ENCODE assay signal across 35 cellular contexts in the genomic region with DNA sequence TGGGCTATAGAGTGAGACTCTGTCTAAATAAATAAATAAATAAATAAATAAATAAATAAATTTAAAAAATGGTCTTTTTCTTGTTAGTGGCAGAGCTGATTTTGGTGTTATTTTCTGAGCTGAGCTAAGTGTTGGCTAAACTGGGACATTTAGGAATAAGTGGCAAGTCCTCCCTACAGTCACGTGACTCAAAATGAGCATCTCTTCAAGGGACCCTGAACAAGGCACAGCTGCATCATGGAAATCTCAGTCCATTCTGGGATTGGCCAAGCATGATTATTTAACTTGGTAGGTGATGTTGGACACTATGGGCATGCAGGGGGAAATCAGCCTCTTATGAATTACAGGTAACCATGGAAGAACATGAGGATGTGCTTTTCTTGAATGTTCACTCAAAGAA. TPM values are rescaled to one million over a fixed set of nuclear protein-coding genes. Genes with fewer than 3 reads are reported as not detected.
"Had no signal": no experiment of that assay in that cellular context is flagged by ENCODE, and none has a peak within 500 bp of the region (broad histone marks: within the 10 kb centered on the region; RNA-seq: fewer than 3 reads in every experiment).

No MANE protein-coding gene starts in this region.

- H3K27me3 Mint-ChIP-seq: activated CD8-positive, alpha-beta memory T cell treated with anti-CD3 and anti-CD28 coated beads, Interleukin-2, amount 10 ng/mL, durations not matched to agents 7 days and 5 days; central memory CD8-positive, alpha-beta T cell had no signal

- H3K4me3 ChIP-seq: ascending aorta, breast epithelium, cardiac muscle cell, coronary artery, esophagus muscularis mucosa, gastrocnemius medialis, heart left ventricle had no signal

- H3K9me3 Mint-ChIP-seq: activated CD4-positive, alpha-beta memory T cell treated with anti-CD3 and anti-CD28 coated beads for 36 hours; activated CD4-positive, alpha-beta T cell treated with anti-CD3 and anti-CD28 coated beads, Interleukin-2, amount 10 ng/mL, durations not matched to agents 24 days and 14 days; activated naive CD4-positive, alpha-beta T cell treated with anti-CD3 and anti-CD28 coated beads for 36 hours; activated naive CD4-positive, alpha-beta T cell treated with anti-CD3 and anti-CD28 coated beads, Interleukin-2, amount 50 U/mL, for 24 hours; activated naive CD8-positive, alpha-beta T cell treated with anti-CD3 and anti-CD28 coated beads for 36 hours; activated naive CD8-positive, alpha-beta T cell treated with anti-CD3 and anti-CD28 coated beads, Interleukin-2, amount 50 U/mL, for 24 hours; activated T-helper 1 cell treated with anti-CD3 and anti-CD28 coated beads, Interleukin-12 subunit alpha, Interleukin-12 subunit beta, Interleukin-2, Interleukin-4 antibody, amounts not matched to agents 30 ng/mL and 10 ng/mL and 1 ng/mL, durations not matched to agents 14 hours and 24 hours and 36 hours; activated T-helper 2 cell treated with anti-CD3 and anti-CD28 coated beads, Interferon-gamma antibody, Interleukin-2, Interleukin-4, amounts not matched to agents 10 μg/mL and 5 μg/mL and 100 μg/mL, durations not matched to agents 14 hours and 24 hours and 36 hours; brain; central memory CD8-positive, alpha-beta T cell; dendritic cell treated with granulocyte-macrophage colony-stimulating factor and Interleukin-4, amounts not matched to agents 40 ng/mL and 50 ng/mL, for 4 days; effector memory CD8-positive, alpha-beta T cell had no signal

- H3K27ac ChIP-seq: cardiac muscle cell, foreskin keratinocyte, gastrocnemius medialis had no signal

- H3K27me3 ChIP-seq: ascending aorta, breast epithelium, cardiac muscle cell, esophagus muscularis mucosa, foreskin keratinocyte, gastrocnemius medialis, heart left ventricle had no signal

- H3K36me3 Mint-ChIP-seq: activated CD4-positive, alpha-beta memory T cell treated with anti-CD3 and anti-CD28 coated beads for 36 hours; activated CD8-positive, alpha-beta memory T cell treated with anti-CD3 and anti-CD28 coated beads, Interleukin-2, amount 10 ng/mL, durations not matched to agents 7 days and 5 days; activated naive CD4-positive, alpha-beta T cell treated with anti-CD3 and anti-CD28 coated beads, Interleukin-2, amount 50 U/mL, for 24 hours; activated naive CD8-positive, alpha-beta T cell treated with anti-CD3 and anti-CD28 coated beads for 36 hours; brain had no signal

- H3K4me1 Mint-ChIP-seq: activated naive CD4-positive, alpha-beta T cell treated with anti-CD3 and anti-CD28 coated beads, Interleukin-2, amount 50 U/mL, for 24 hours; activated naive CD8-positive, alpha-beta T cell treated with anti-CD3 and anti-CD28 coated beads, Interleukin-2, amount 50 U/mL, for 24 hours had no signal

- H3K9me3 ChIP-seq: ascending aorta, breast epithelium, esophagus muscularis mucosa, gastrocnemius medialis, heart left ventricle had no signal

- H3K36me3 ChIP-seq: ascending aorta, breast epithelium, cardiac muscle cell, esophagus muscularis mucosa, gastrocnemius medialis, heart left ventricle had no signal

- H3K4me1 ChIP-seq: breast epithelium, foreskin keratinocyte had no signal

- H3K4me3 Mint-ChIP-seq: activated CD4-positive, alpha-beta memory T cell treated with anti-CD3 and anti-CD28 coated beads for 36 hours; activated CD4-positive, alpha-beta T cell treated with anti-CD3 and anti-CD28 coated beads for 36 hours; activated CD4-positive, alpha-beta T cell treated with anti-CD3 and anti-CD28 coated beads, Interleukin-2, amount 10 ng/mL, durations not matched to agents 24 days and 14 days; activated CD8-positive, alpha-beta memory T cell treated with anti-CD3 and anti-CD28 coated beads, Interleukin-2, amount 10 ng/mL, durations not matched to agents 7 days and 5 days; activated CD8-positive, alpha-beta T cell treated with anti-CD3 and anti-CD28 coated beads, Interleukin-2, amount 10 ng/mL, durations not matched to agents 7 days and 5 days; activated naive CD4-positive, alpha-beta T cell treated with anti-CD3 and anti-CD28 coated beads for 36 hours; activated naive CD4-positive, alpha-beta T cell treated with anti-CD3 and anti-CD28 coated beads, Interleukin-2, amount 50 U/mL, for 24 hours; activated naive CD8-positive, alpha-beta T cell treated with anti-CD3 and anti-CD28 coated beads for 36 hours; activated naive CD8-positive, alpha-beta T cell treated with anti-CD3 and anti-CD28 coated beads, Interleukin-2, amount 50 U/mL, for 24 hours; activated T-helper 1 cell treated with anti-CD3 and anti-CD28 coated beads, Interleukin-12 subunit alpha, Interleukin-12 subunit beta, Interleukin-2, Interleukin-4 antibody, amounts not matched to agents 30 ng/mL and 10 ng/mL and 1 ng/mL, durations not matched to agents 14 hours and 24 hours and 36 hours; brain; central memory CD8-positive, alpha-beta T cell; dendritic cell treated with granulocyte-macrophage colony-stimulating factor and Interleukin-4, amounts not matched to agents 40 ng/mL and 50 ng/mL, for 4 days; effector memory CD8-positive, alpha-beta T cell had no signal

- DNase-seq: activated CD4-positive, alpha-beta memory T cell treated with anti-CD3 and anti-CD28 coated beads for 36 hours; activated CD4-positive, alpha-beta T cell treated with anti-CD3 and anti-CD28 coated beads for 36 hours; activated CD4-positive, CD25-positive, alpha-beta regulatory T cell; activated CD4-positive, CD25-positive, alpha-beta regulatory T cell treated with anti-CD3 and anti-CD28 coated beads, Interleukin-2, amount 50 U/mL, for 72 hours; activated CD8-positive, alpha-beta memory T cell treated with anti-CD3 and anti-CD28 coated beads, Interleukin-2, amount 10 ng/mL, durations not matched to agents 7 days and 5 days; activated CD8-positive, alpha-beta memory T cell treated with anti-CD3 and anti-CD28 coated beads, Interleukin-2, amount 50 U/mL, for 4 hours; activated CD8-positive, alpha-beta T cell treated with anti-CD3 and anti-CD28 coated beads, Interleukin-2, amount 10 ng/mL, durations not matched to agents 7 days and 5 days; activated effector memory CD4-positive, alpha-beta T cell treated with anti-CD3 and anti-CD28 coated beads, Interleukin-2, amount 50 U/mL, for 16 hours; activated naive CD4-positive, alpha-beta T cell treated with anti-CD3 and anti-CD28 coated beads for 36 hours; activated naive CD8-positive, alpha-beta T cell treated with anti-CD3 and anti-CD28 coated beads for 36 hours; activated naive CD8-positive, alpha-beta T cell treated with anti-CD3 and anti-CD28 coated beads, Interleukin-2, amount 50 U/mL, for 24 hours; activated T-cell treated with anti-CD3 and anti-CD28 coated beads, Interleukin-2, amount 50 U/mL, for 1 hour; activated T-cell treated with anti-CD3 and anti-CD28 coated beads, Interleukin-2, amount 50 U/mL, for 48 hours; effector CD4-positive, alpha-beta T cell; effector memory CD8-positive, alpha-beta T cell; erythroblast; foreskin keratinocyte; gastrocnemius medialis; glutamatergic neuron; heart left ventricle; T-helper 2 cell had no signal

- ATAC-seq: activated CD4-positive, alpha-beta T cell treated with anti-CD3 and anti-CD28 coated beads for 36 hours; activated CD8-positive, alpha-beta memory T cell treated with anti-CD3 and anti-CD28 coated beads, Interleukin-2, amount 10 ng/mL, durations not matched to agents 7 days and 5 days; activated CD8-positive, alpha-beta T cell treated with anti-CD3 and anti-CD28 coated beads, Interleukin-2, amount 10 ng/mL, durations not matched to agents 7 days and 5 days; activated naive CD8-positive, alpha-beta T cell treated with anti-CD3 and anti-CD28 coated beads, Interleukin-2, amount 50 U/mL, for 24 hours; effector memory CD8-positive, alpha-beta T cell; foreskin keratinocyte; heart left ventricle had no signal

- H3K27ac Mint-ChIP-seq: activated CD4-positive, alpha-beta memory T cell treated with anti-CD3 and anti-CD28 coated beads for 36 hours; activated CD4-positive, alpha-beta T cell treated with anti-CD3 and anti-CD28 coated beads for 36 hours; activated CD4-positive, alpha-beta T cell treated with anti-CD3 and anti-CD28 coated beads, Interleukin-2, amount 10 ng/mL, durations not matched to agents 24 days and 14 days; activated CD8-positive, alpha-beta memory T cell treated with anti-CD3 and anti-CD28 coated beads, Interleukin-2, amount 10 ng/mL, durations not matched to agents 7 days and 5 days; activated CD8-positive, alpha-beta T cell treated with anti-CD3 and anti-CD28 coated beads, Interleukin-2, amount 10 ng/mL, durations not matched to agents 7 days and 5 days; activated naive CD4-positive, alpha-beta T cell treated with anti-CD3 and anti-CD28 coated beads for 36 hours; activated naive CD4-positive, alpha-beta T cell treated with anti-CD3 and anti-CD28 coated beads, Interleukin-2, amount 50 U/mL, for 24 hours; activated naive CD8-positive, alpha-beta T cell treated with anti-CD3 and anti-CD28 coated beads for 36 hours; activated naive CD8-positive, alpha-beta T cell treated with anti-CD3 and anti-CD28 coated beads, Interleukin-2, amount 50 U/mL, for 24 hours; activated T-helper 1 cell treated with anti-CD3 and anti-CD28 coated beads, Interleukin-12 subunit alpha, Interleukin-12 subunit beta, Interleukin-2, Interleukin-4 antibody, amounts not matched to agents 30 ng/mL and 10 ng/mL and 1 ng/mL, durations not matched to agents 14 hours and 24 hours and 36 hours; activated T-helper 2 cell treated with anti-CD3 and anti-CD28 coated beads, Interferon-gamma antibody, Interleukin-2, Interleukin-4, amounts not matched to agents 10 μg/mL and 5 μg/mL and 100 μg/mL, durations not matched to agents 14 hours and 24 hours and 36 hours; brain; dendritic cell treated with granulocyte-macrophage colony-stimulating factor and Interleukin-4, amounts not matched to agents 40 ng/mL and 50 ng/mL, for 4 days; effector memory CD8-positive, alpha-beta T cell had no signal

RNA-seq across cellular contexts. Expression of a gene that starts 42.0 kb away (rescaled TPM):
- total RNA-seq: activated CD4-positive, alpha-beta memory T cell treated with anti-CD3 and anti-CD28 coated beads for 36 hours; activated CD4-positive, alpha-beta T cell treated with anti-CD3 and anti-CD28 coated beads for 36 hours; activated CD4-positive, alpha-beta T cell treated with anti-CD3 and anti-CD28 coated beads, Interleukin-2, amount 10 ng/mL, durations not matched to agents 24 days and 14 days; activated CD8-positive, alpha-beta memory T cell treated with anti-CD3 and anti-CD28 coated beads for 36 hours; activated CD8-positive, alpha-beta memory T cell treated with anti-CD3 and anti-CD28 coated beads, Interleukin-2, amount 10 ng/mL, durations not matched to agents 7 days and 5 days; activated CD8-positive, alpha-beta T cell treated with anti-CD3 and anti-CD28 coated beads, Interleukin-2, amount 10 ng/mL, durations not matched to agents 7 days and 5 days; activated naive CD4-positive, alpha-beta T cell treated with anti-CD3 and anti-CD28 coated beads for 36 hours; activated naive CD8-positive, alpha-beta T cell treated with anti-CD3 and anti-CD28 coated beads for 36 hours; activated T-helper 1 cell treated with anti-CD3 and anti-CD28 coated beads, Interleukin-12 subunit alpha, Interleukin-12 subunit beta, Interleukin-2, Interleukin-4 antibody, amounts not matched to agents 30 ng/mL and 10 ng/mL and 1 ng/mL, durations not matched to agents 14 hours and 24 hours and 36 hours; activated T-helper 2 cell treated with anti-CD3 and anti-CD28 coated beads, Interferon-gamma antibody, Interleukin-2, Interleukin-4, amounts not matched to agents 10 μg/mL and 5 μg/mL and 100 μg/mL, durations not matched to agents 14 hours and 24 hours and 36 hours; cerebellum; foreskin keratinocyte had no signal
- polyA plus RNA-seq: foreskin keratinocyte had no signal
